Comparison of ENCODE assay signal across 36 cellular contexts in the genomic region with DNA sequence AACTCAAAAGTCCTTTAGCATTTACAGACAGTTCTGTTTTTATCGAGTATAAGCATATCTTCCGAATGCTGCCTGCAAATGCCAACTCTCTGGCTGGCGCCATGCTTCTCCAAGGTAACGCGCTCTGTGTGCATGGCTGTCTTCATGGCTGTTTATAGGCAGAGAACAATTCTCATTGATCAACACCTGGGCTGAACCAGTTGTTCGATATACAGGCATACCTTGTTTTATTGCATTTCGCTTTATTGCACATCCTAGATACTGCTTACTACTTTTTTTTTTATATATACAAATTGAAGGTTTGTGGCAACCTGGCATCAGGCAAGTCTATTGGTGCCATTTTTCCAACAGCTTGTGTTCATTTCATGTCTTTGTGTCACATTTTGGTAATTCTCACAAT.
"Had no signal": no experiment of that assay in that cellular context is flagged by ENCODE, and none has a peak within 500 bp of the region (broad histone marks: within the 10 kb centered on the region; RNA-seq: fewer than 3 reads in every experiment).

No MANE protein-coding gene starts in this region.

- H3K27me3 ChIP-seq: adrenal gland, body of pancreas had no signal

- H3K27me3 Mint-ChIP-seq: activated B cell treated with CpG ODN at 0.5 μM for 24 hours; activated CD4-positive, alpha-beta memory T cell treated with anti-CD3 and anti-CD28 coated beads for 36 hours; activated CD4-positive, alpha-beta T cell treated with anti-CD3 and anti-CD28 coated beads for 36 hours; activated CD4-positive, alpha-beta T cell treated with anti-CD3 and anti-CD28 coated beads, Interleukin-2, amount 10 ng/mL, durations not matched to agents 24 days and 14 days; activated CD8-positive, alpha-beta memory T cell treated with anti-CD3 and anti-CD28 coated beads, Interleukin-2, amount 10 ng/mL, durations not matched to agents 7 days and 5 days; activated naive CD4-positive, alpha-beta T cell treated with anti-CD3 and anti-CD28 coated beads, Interleukin-2, amount 50 U/mL, for 24 hours; activated naive CD8-positive, alpha-beta T cell treated with anti-CD3 and anti-CD28 coated beads for 36 hours; T-cell had no signal

- ATAC-seq: activated CD4-positive, alpha-beta T cell treated with anti-CD3 and anti-CD28 coated beads for 36 hours; activated CD8-positive, alpha-beta memory T cell treated with anti-CD3 and anti-CD28 coated beads, Interleukin-2, amount 10 ng/mL, durations not matched to agents 7 days and 5 days; activated CD8-positive, alpha-beta T cell treated with anti-CD3 and anti-CD28 coated beads, Interleukin-2, amount 10 ng/mL, durations not matched to agents 7 days and 5 days; activated naive CD8-positive, alpha-beta T cell treated with anti-CD3 and anti-CD28 coated beads, Interleukin-2, amount 50 U/mL, for 24 hours; body of pancreas; T-cell had no signal

- H3K27ac Mint-ChIP-seq: activated B cell treated with CpG ODN at 0.5 μM for 24 hours; activated CD4-positive, alpha-beta memory T cell treated with anti-CD3 and anti-CD28 coated beads for 36 hours; activated CD4-positive, alpha-beta T cell treated with anti-CD3 and anti-CD28 coated beads for 36 hours; activated CD4-positive, alpha-beta T cell treated with anti-CD3 and anti-CD28 coated beads, Interleukin-2, amount 10 ng/mL, durations not matched to agents 24 days and 14 days; activated CD8-positive, alpha-beta memory T cell treated with anti-CD3 and anti-CD28 coated beads, Interleukin-2, amount 10 ng/mL, durations not matched to agents 7 days and 5 days; activated CD8-positive, alpha-beta T cell treated with anti-CD3 and anti-CD28 coated beads, Interleukin-2, amount 10 ng/mL, durations not matched to agents 7 days and 5 days; activated naive CD4-positive, alpha-beta T cell treated with anti-CD3 and anti-CD28 coated beads for 36 hours; activated naive CD4-positive, alpha-beta T cell treated with anti-CD3 and anti-CD28 coated beads, Interleukin-2, amount 50 U/mL, for 24 hours; activated naive CD8-positive, alpha-beta T cell treated with anti-CD3 and anti-CD28 coated beads for 36 hours; activated naive CD8-positive, alpha-beta T cell treated with anti-CD3 and anti-CD28 coated beads, Interleukin-2, amount 50 U/mL, for 24 hours; activated T-helper 1 cell treated with anti-CD3 and anti-CD28 coated beads, Interleukin-12 subunit alpha, Interleukin-12 subunit beta, Interleukin-2, Interleukin-4 antibody, amounts not matched to agents 30 ng/mL and 10 ng/mL and 1 ng/mL, durations not matched to agents 14 hours and 24 hours and 36 hours; activated T-helper 2 cell treated with anti-CD3 and anti-CD28 coated beads, Interferon-gamma antibody, Interleukin-2, Interleukin-4, amounts not matched to agents 10 μg/mL and 5 μg/mL and 100 μg/mL, durations not matched to agents 14 hours and 24 hours and 36 hours; T-cell; T-helper 1 cell treated with Interleukin-12 subunit alpha and Interleukin-12 subunit beta and Interleukin-4 antibody, amounts not matched to agents 30 μg/mL and 1 μg/mL, for 36 hours; T-helper 2 cell treated with Interferon-gamma antibody and Interleukin-4, amounts not matched to agents 5 μg/mL and 100 μg/mL, for 36 hours had no signal

- H3K4me3 ChIP-seq: adrenal gland, body of pancreas had no signal

- H3K27ac ChIP-seq: adrenal gland, epithelial cell of prostate had no signal

- H3K9me3 ChIP-seq: adrenal gland, body of pancreas had no signal

- H3K4me3 Mint-ChIP-seq: activated B cell treated with CpG ODN at 0.5 μM for 24 hours; activated CD4-positive, alpha-beta memory T cell treated with anti-CD3 and anti-CD28 coated beads for 36 hours; activated CD4-positive, alpha-beta T cell treated with anti-CD3 and anti-CD28 coated beads for 36 hours; activated CD4-positive, alpha-beta T cell treated with anti-CD3 and anti-CD28 coated beads, Interleukin-2, amount 10 ng/mL, durations not matched to agents 24 days and 14 days; activated CD8-positive, alpha-beta memory T cell treated with anti-CD3 and anti-CD28 coated beads, Interleukin-2, amount 10 ng/mL, durations not matched to agents 7 days and 5 days; activated CD8-positive, alpha-beta T cell treated with anti-CD3 and anti-CD28 coated beads, Interleukin-2, amount 10 ng/mL, durations not matched to agents 7 days and 5 days; activated naive CD4-positive, alpha-beta T cell treated with anti-CD3 and anti-CD28 coated beads for 36 hours; activated naive CD4-positive, alpha-beta T cell treated with anti-CD3 and anti-CD28 coated beads, Interleukin-2, amount 50 U/mL, for 24 hours; activated naive CD8-positive, alpha-beta T cell treated with anti-CD3 and anti-CD28 coated beads for 36 hours; activated naive CD8-positive, alpha-beta T cell treated with anti-CD3 and anti-CD28 coated beads, Interleukin-2, amount 50 U/mL, for 24 hours; activated T-helper 1 cell treated with anti-CD3 and anti-CD28 coated beads, Interleukin-12 subunit alpha, Interleukin-12 subunit beta, Interleukin-2, Interleukin-4 antibody, amounts not matched to agents 30 ng/mL and 10 ng/mL and 1 ng/mL, durations not matched to agents 14 hours and 24 hours and 36 hours; T-cell; T-helper 1 cell treated with Interleukin-12 subunit alpha and Interleukin-12 subunit beta and Interleukin-4 antibody, amounts not matched to agents 30 μg/mL and 1 μg/mL, for 36 hours; T-helper 2 cell treated with Interferon-gamma antibody and Interleukin-4, amounts not matched to agents 5 μg/mL and 100 μg/mL, for 36 hours had no signal

- FAIRE-seq: colon, endometrium, endothelial cell of umbilical vein, frontal cortex had no signal

- DNase-seq: activated B cell treated with CpG ODN at 0.5 μM for 24 hours; activated CD4-positive, alpha-beta memory T cell treated with anti-CD3 and anti-CD28 coated beads for 36 hours; activated CD4-positive, alpha-beta T cell treated with anti-CD3 and anti-CD28 coated beads for 36 hours; activated CD4-positive, alpha-beta T cell treated with anti-CD3 and anti-CD28 coated beads, Interleukin-2, amount 10 ng/mL, durations not matched to agents 24 days and 14 days; activated CD4-positive, CD25-positive, alpha-beta regulatory T cell treated with anti-CD3 and anti-CD28 coated beads, Interleukin-2, amount 50 U/mL, for 72 hours; activated CD8-positive, alpha-beta memory T cell treated with anti-CD3 and anti-CD28 coated beads, Interleukin-2, amount 10 ng/mL, durations not matched to agents 7 days and 5 days; activated CD8-positive, alpha-beta memory T cell treated with anti-CD3 and anti-CD28 coated beads, Interleukin-2, amount 50 U/mL, for 4 hours; activated CD8-positive, alpha-beta T cell treated with anti-CD3 and anti-CD28 coated beads, Interleukin-2, amount 10 ng/mL, durations not matched to agents 7 days and 5 days; activated effector memory CD4-positive, alpha-beta T cell treated with anti-CD3 and anti-CD28 coated beads, Interleukin-2, amount 50 U/mL, for 16 hours; activated naive CD4-positive, alpha-beta T cell treated with anti-CD3 and anti-CD28 coated beads for 36 hours; activated naive CD8-positive, alpha-beta T cell treated with anti-CD3 and anti-CD28 coated beads for 36 hours; activated naive CD8-positive, alpha-beta T cell treated with anti-CD3 and anti-CD28 coated beads, Interleukin-2, amount 50 U/mL, for 24 hours; activated T-cell treated with anti-CD3 and anti-CD28 coated beads, Interleukin-2, amount 50 U/mL, for 1 hour; activated T-cell treated with anti-CD3 and anti-CD28 coated beads, Interleukin-2, amount 50 U/mL, for 48 hours; adrenal gland; amygdala; aorta; body of pancreas; caudate nucleus; cortex of kidney; effector CD8-positive, alpha-beta T cell; foreskin fibroblast; head of caudate nucleus; SW 1271; T-cell; T1000 had no signal

- H3K36me3 Mint-ChIP-seq: activated CD4-positive, alpha-beta memory T cell treated with anti-CD3 and anti-CD28 coated beads for 36 hours; activated CD8-positive, alpha-beta memory T cell treated with anti-CD3 and anti-CD28 coated beads, Interleukin-2, amount 10 ng/mL, durations not matched to agents 7 days and 5 days had no signal

- H3K4me1 Mint-ChIP-seq: activated B cell treated with CpG ODN at 0.5 μM for 24 hours; activated naive CD8-positive, alpha-beta T cell treated with anti-CD3 and anti-CD28 coated beads for 36 hours had no signal

- H3K36me3 ChIP-seq: adrenal gland had no signal
